ENCODE assay signal across 11 cellular contexts in the genomic region with DNA sequence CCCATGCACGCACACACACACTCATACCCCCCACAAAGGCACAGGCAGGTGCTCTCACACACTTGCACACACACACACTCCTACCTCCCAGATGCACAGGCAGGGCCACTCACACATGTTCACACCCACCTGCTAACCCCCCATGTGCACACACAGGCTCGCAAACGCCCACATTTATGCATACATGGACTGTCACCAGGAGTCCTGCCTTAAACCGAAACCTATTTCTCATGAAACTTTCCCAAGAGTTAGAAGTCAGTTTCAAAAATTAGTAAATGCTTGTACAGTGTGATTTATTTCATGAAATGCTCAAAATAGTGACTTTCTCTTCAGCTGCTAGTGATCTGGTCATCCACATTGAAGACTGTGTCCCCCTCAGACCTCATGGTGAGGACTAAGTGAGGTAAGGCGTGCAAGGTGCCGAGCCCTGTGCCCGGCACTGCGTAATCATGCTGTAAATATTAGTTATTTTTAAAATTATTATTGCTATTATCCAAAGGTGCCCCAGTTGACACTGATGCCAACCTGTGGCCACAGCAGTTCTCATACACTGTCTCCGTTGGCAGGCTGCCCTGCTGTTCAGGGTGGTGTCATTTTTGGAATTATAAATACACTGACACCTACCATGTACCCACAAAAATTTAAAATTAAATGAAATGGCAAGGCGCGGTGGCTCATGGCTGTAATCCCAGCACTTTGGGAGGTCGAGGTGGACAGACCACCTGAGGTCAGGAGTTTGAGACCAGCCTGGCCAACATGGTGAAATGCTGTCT. TPM values are rescaled to one million over a fixed set of nuclear protein-coding genes. Genes with fewer than 3 reads are reported as not detected.
DNase-seq lines count a peak whose midpoint lies in the region; ATAC-seq and TF ChIP-seq lines count a peak whose summit lies in the region.
"Had no signal": no experiment of that assay in that cellular context is flagged by ENCODE, and none has a peak within 500 bp of the region (broad histone marks: within the 10 kb centered on the region; RNA-seq: fewer than 3 reads in every experiment).

No MANE protein-coding gene starts in this region.

- no peak for TF ChIP-seq POLR2A in adrenal gland (IDR thresholded peaks at IDR 0.05)

- no peaks in the 10 kb centered on the region for H3K27me3 Mint-ChIP-seq in activated naive CD8-positive, alpha-beta T cell
- H3K27me3 Mint-ChIP-seq in stimulated activated naive CD8-positive, alpha-beta T cell treated with anti-CD3 and anti-CD28 coated beads, Interleukin-15, amount 100 ng/mL, for 72 hours = no peaks in the 10 kb centered on the region

- no peak overlapping the region for H3K4me3 ChIP-seq in adrenal gland
- no peak overlapping the region for H3K4me3 ChIP-seq in brain microvascular endothelial cell (ENCODE audit: low read depth, low read length)

- WGBS in adrenal gland, 4 donors = 92 to 96% (median 94%) methylated on average over 12 of the region's 12 CpGs

- no peaks in the 10 kb centered on the region for H3K9me3 ChIP-seq in adrenal gland (replicated peaks in 1 of 3)
- H3K9me3 ChIP-seq: tibial nerve had no signal

- peak; percentile 37 for ATAC-seq in HG03378 (IDR thresholded peaks at IDR 0.05; ENCODE audit: unreplicated experiment)
- ATAC-seq in stimulated activated naive CD8-positive, alpha-beta T cell treated with anti-CD3 and anti-CD28 coated beads, Interleukin-15, amount 100 ng/mL, for 72 hours = no peak

- intact Hi-C loops in adrenal gland (cut with DNase I) = no loop called here

- H3K4me1 ChIP-seq in adrenal gland (replicated peaks in 1 of 2) = no peaks in the 10 kb centered on the region

- H3K27me3 ChIP-seq in adrenal gland (no peaks in the 10 kb centered on the region), brain microvascular endothelial cell (replicated peaks) (no peaks in the 10 kb centered on the region)
- H3K27me3 ChIP-seq: tibial nerve had no signal

- H3K9me3 Mint-ChIP-seq in activated naive CD8-positive, alpha-beta T cell (ENCODE audit: low read depth) = no peaks in the 10 kb centered on the region
- H3K9me3 Mint-ChIP-seq in stimulated activated naive CD8-positive, alpha-beta T cell treated with anti-CD3 and anti-CD28 coated beads, Interleukin-15, amount 100 ng/mL, for 72 hours = no peaks in the 10 kb centered on the region

- H3K27ac ChIP-seq in adrenal gland (no peak overlapping the region), brain microvascular endothelial cell (no peak overlapping the region)
- H3K27ac ChIP-seq: epithelial cell of prostate, tibial nerve had no signal

- peak overlapping the region; percentile 47 for H3K4me3 Mint-ChIP-seq in activated naive CD8-positive, alpha-beta T cell
- H3K4me3 Mint-ChIP-seq in stimulated activated naive CD8-positive, alpha-beta T cell treated with anti-CD3 and anti-CD28 coated beads, Interleukin-15, amount 100 ng/mL, for 72 hours = peak overlapping the region; percentile 25 to 43

- in situ Hi-C loops in brain microvascular endothelial cell (cut with HindIII; ENCODE audit: low pct_ligation_motif_present, low sequenced_read_pairs) = no loop called here

- peak; percentile 57 for DNase-seq in activated naive CD4-positive, alpha-beta T cell treated with Interleukin-2 at 50 U/mL for 16 hours
- no peak for DNase-seq in activated naive CD4-positive, alpha-beta T cell (lab: John Stamatoyannopoulos, UW)
- DNase-seq in stimulated activated naive CD8-positive, alpha-beta T cell treated with anti-CD3 and anti-CD28 coated beads, Interleukin-15, amount 100 ng/mL, for 72 hours = no peak
- no peak for DNase-seq in adrenal gland
- no peak for DNase-seq in brain microvascular endothelial cell
- no peak for DNase-seq in NCI-H2171 treated with DMSO at 0.1 percent for 48 hours (lab: John Stamatoyannopoulos, UW)
- DNase-seq: NCI-H1092 had no signal

- H3K4me1 Mint-ChIP-seq in activated naive CD8-positive, alpha-beta T cell (ENCODE audit: low read depth) = peaks cover 28% of the 10 kb centered on the region
- peaks cover 29% of the 10 kb centered on the region for H3K4me1 Mint-ChIP-seq in stimulated activated naive CD8-positive, alpha-beta T cell treated with anti-CD3 and anti-CD28 coated beads, Interleukin-15, amount 100 ng/mL, for 72 hours

- peak overlapping the region; percentile 28 for H3K27ac Mint-ChIP-seq in activated naive CD8-positive, alpha-beta T cell
- peak overlapping the region in 1 of 2 donors; percentile 27 for H3K27ac Mint-ChIP-seq in stimulated activated naive CD8-positive, alpha-beta T cell treated with anti-CD3 and anti-CD28 coated beads, Interleukin-15, amount 100 ng/mL, for 72 hours

- H3K36me3 ChIP-seq in adrenal gland (replicated peaks in 1 of 2) (no peaks in the 10 kb centered on the region), brain microvascular endothelial cell (replicated peaks) (no peaks in the 10 kb centered on the region)

- TF ChIP-seq CTCF in adrenal gland (IDR thresholded peaks at IDR 0.05) (no peak), brain microvascular endothelial cell (IDR thresholded peaks at IDR 0.05; ENCODE audit: low read depth, low read length, missing control alignments) (no peak)

- H3K36me3 Mint-ChIP-seq in activated naive CD8-positive, alpha-beta T cell = no peaks in the 10 kb centered on the region

RNA-seq across cellular contexts. Expression of gene CNNM4, which starts 12.4 kb away (rescaled TPM):
- total RNA-seq in adrenal gland = 1 to 10 TPM; 3.2 to 7.7 (median 5.1) TPM
- polyA plus RNA-seq in adrenal gland = 1 to 10 TPM; 2.2 to 4.9 (median 3.2) TPM

RNA-seq across cellular contexts. Expression of gene LMAN2L, which starts 33.2 kb away (rescaled TPM):
- total RNA-seq in adrenal gland = 10 to 100 TPM; 13.9 to 30.6 (median 15.5) TPM
- 10 to 100 TPM; 12.3 to 19.1 (median 16.1) TPM for polyA plus RNA-seq in adrenal gland

RNA-seq across cellular contexts. Expression of gene CNNM3, which starts 43.0 kb away (rescaled TPM):
- 10 to 100 TPM; 14.7 to 42.4 (median 23.9) TPM for total RNA-seq in adrenal gland
- polyA plus RNA-seq in adrenal gland = 10 to 100 TPM in 2 of 3 donors, 1 to 10 TPM in 1; 6.7 to 11.9 (median 10.5) TPM
